In the genomic region with DNA sequence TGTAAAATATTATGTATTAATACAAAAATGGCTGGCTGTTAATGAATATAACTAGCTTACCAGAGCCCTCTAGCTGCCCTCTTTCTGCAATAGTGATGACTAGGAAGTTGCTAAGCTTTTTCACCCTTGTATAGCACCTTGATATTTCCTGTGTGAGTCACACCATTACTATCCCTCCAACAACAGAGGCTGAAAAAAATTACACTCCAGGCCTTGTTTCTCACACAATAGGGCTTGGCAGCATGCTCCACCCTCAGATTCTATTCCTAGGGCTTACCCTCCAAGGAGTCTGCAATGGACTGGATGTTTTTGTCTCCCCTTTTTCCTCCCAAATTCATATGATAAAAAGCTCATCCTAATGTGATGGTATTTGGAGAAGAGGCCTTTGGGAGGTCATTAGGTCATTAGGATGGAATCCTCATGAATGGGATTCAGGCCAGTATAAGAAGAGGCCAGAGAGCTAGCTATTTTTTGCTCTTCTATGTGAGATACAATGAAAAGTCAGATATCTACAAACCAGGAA, we compare ENCODE assay signal across 1 cellular context.
TF ChIP-seq lines count a peak whose summit lies in the region.

No MANE protein-coding gene starts in this region.

TF ChIP-seq in GM23338, 12 proteins besides CTCF, POLR2A, EP300 and RAD21:
- TF ChIP-seq, protein P1, sequence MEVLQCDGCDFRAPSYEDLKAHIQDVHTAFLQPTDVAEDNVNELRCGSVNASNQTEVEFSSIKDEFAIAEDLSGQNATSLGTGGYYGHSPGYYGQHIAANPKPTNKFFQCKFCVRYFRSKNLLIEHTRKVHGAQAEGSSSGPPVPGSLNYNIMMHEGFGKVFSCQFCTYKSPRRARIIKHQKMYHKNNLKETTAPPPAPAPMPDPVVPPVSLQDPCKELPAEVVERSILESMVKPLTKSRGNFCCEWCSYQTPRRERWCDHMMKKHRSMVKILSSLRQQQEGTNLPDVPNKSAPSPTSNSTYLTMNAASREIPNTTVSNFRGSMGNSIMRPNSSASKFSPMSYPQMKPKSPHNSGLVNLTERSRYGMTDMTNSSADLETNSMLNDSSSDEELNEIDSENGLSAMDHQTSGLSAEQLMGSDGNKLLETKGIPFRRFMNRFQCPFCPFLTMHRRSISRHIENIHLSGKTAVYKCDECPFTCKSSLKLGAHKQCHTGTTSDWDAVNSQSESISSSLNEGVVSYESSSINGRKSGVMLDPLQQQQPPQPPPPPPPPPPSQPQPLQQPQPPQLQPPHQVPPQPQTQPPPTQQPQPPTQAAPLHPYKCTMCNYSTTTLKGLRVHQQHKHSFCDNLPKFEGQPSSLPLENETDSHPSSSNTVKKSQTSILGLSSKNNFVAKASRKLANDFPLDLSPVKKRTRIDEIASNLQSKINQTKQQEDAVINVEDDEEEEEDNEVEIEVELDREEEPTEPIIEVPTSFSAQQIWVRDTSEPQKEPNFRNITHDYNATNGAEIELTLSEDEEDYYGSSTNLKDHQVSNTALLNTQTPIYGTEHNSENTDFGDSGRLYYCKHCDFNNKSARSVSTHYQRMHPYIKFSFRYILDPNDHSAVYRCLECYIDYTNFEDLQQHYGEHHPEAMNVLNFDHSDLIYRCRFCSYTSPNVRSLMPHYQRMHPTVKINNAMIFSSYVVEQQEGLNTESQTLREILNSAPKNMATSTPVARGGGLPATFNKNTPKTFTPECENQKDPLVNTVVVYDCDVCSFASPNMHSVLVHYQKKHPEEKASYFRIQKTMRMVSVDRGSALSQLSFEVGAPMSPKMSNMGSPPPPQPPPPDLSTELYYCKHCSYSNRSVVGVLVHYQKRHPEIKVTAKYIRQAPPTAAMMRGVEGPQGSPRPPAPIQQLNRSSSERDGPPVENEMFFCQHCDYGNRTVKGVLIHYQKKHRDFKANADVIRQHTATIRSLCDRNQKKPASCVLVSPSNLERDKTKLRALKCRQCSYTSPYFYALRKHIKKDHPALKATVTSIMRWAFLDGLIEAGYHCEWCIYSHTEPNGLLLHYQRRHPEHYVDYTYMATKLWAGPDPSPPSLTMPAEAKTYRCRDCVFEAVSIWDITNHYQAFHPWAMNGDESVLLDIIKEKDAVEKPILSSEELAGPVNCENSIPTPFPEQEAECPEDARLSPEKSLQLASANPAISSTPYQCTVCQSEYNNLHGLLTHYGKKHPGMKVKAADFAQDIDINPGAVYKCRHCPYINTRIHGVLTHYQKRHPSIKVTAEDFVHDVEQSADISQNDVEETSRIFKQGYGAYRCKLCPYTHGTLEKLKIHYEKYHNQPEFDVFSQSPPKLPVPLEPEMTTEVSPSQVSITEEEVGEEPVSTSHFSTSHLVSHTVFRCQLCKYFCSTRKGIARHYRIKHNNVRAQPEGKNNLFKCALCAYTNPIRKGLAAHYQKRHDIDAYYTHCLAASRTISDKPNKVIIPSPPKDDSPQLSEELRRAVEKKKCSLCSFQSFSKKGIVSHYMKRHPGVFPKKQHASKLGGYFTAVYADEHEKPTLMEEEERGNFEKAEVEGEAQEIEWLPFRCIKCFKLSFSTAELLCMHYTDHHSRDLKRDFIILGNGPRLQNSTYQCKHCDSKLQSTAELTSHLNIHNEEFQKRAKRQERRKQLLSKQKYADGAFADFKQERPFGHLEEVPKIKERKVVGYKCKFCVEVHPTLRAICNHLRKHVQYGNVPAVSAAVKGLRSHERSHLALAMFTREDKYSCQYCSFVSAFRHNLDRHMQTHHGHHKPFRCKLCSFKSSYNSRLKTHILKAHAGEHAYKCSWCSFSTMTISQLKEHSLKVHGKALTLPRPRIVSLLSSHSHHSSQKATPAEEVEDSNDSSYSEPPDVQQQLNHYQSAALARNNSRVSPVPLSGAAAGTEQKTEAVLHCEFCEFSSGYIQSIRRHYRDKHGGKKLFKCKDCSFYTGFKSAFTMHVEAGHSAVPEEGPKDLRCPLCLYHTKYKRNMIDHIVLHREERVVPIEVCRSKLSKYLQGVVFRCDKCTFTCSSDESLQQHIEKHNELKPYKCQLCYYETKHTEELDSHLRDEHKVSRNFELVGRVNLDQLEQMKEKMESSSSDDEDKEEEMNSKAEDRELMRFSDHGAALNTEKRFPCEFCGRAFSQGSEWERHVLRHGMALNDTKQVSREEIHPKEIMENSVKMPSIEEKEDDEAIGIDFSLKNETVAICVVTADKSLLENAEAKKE (CRISPR knock-in tag; IDR thresholded peaks at IDR 0.05) = no peak
- TF ChIP-seq, protein P2, sequence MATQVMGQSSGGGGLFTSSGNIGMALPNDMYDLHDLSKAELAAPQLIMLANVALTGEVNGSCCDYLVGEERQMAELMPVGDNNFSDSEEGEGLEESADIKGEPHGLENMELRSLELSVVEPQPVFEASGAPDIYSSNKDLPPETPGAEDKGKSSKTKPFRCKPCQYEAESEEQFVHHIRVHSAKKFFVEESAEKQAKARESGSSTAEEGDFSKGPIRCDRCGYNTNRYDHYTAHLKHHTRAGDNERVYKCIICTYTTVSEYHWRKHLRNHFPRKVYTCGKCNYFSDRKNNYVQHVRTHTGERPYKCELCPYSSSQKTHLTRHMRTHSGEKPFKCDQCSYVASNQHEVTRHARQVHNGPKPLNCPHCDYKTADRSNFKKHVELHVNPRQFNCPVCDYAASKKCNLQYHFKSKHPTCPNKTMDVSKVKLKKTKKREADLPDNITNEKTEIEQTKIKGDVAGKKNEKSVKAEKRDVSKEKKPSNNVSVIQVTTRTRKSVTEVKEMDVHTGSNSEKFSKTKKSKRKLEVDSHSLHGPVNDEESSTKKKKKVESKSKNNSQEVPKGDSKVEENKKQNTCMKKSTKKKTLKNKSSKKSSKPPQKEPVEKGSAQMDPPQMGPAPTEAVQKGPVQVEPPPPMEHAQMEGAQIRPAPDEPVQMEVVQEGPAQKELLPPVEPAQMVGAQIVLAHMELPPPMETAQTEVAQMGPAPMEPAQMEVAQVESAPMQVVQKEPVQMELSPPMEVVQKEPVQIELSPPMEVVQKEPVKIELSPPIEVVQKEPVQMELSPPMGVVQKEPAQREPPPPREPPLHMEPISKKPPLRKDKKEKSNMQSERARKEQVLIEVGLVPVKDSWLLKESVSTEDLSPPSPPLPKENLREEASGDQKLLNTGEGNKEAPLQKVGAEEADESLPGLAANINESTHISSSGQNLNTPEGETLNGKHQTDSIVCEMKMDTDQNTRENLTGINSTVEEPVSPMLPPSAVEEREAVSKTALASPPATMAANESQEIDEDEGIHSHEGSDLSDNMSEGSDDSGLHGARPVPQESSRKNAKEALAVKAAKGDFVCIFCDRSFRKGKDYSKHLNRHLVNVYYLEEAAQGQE (IDR thresholded peaks at IDR 0.05; ENCODE audit: unreplicated experiment) = no peak
- TF ChIP-seq POLR2AphosphoS5 (IDR thresholded peaks at IDR 0.05; ENCODE audit: low read depth) (no peak), ZNF114 (CRISPR knock-in tag; IDR thresholded peaks at IDR 0.05) (no peak), CREB1 (CRISPR knock-in tag; IDR thresholded peaks at IDR 0.05; ENCODE audit: low read depth) (no peak), JUNB (IDR thresholded peaks at IDR 0.05; ENCODE audit: unreplicated experiment) (no peak), STAT1 (IDR thresholded peaks at IDR 0.05; ENCODE audit: unreplicated experiment) (no peak), ZNF331 (CRISPR knock-in tag; IDR thresholded peaks at IDR 0.05; ENCODE audit: low read depth) (no peak), EZH2 (IDR thresholded peaks at IDR 0.05; ENCODE audit: low read depth, unreplicated experiment) (no peak), EZH2phosphoT487 (IDR thresholded peaks at IDR 0.05; ENCODE audit: unreplicated experiment) (no peak), NANOG (IDR thresholded peaks at IDR 0.05; ENCODE audit: borderline replicate concordance) (no peak)
- TF ChIP-seq, protein P3, sequence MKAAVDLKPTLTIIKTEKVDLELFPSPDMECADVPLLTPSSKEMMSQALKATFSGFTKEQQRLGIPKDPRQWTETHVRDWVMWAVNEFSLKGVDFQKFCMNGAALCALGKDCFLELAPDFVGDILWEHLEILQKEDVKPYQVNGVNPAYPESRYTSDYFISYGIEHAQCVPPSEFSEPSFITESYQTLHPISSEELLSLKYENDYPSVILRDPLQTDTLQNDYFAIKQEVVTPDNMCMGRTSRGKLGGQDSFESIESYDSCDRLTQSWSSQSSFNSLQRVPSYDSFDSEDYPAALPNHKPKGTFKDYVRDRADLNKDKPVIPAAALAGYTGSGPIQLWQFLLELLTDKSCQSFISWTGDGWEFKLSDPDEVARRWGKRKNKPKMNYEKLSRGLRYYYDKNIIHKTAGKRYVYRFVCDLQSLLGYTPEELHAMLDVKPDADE (IDR thresholded peaks at IDR 0.05) = no peak
